8 cellular contexts compared by ENCODE assay signal in the genomic region with DNA sequence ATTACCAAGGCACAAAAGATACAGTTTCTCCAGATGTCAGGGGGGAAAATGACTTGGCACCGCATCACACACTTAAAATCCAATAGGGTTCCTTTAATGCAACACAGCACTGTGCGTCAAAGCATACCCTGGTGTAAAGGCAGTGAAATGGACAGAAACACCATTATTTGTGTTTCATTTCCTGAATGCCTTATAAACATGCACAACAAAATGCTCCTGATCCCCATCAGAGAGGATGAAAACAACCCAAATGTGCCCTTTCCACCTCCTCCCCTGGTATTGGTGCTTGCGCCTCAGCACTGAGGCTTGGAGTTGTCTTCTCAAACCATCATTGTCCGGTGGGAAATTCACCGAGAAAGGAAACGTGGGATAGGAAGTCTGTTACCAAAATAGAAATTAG. TPM values are rescaled to one million over a fixed set of nuclear protein-coding genes. Genes with fewer than 3 reads are reported as not detected.
DNase-seq lines count a peak whose midpoint lies in the region; ATAC-seq and TF ChIP-seq lines count a peak whose summit lies in the region.

No MANE protein-coding gene starts in this region.

- peaks cover 17% of the 10 kb centered on the region for H3K36me3 Mint-ChIP-seq in Calu3 (ENCODE audit: insufficient read depth, unreplicated experiment)
- H3K36me3 Mint-ChIP-seq in activated T-helper 2 cell treated with anti-CD3 and anti-CD28 coated beads, Interferon-gamma antibody, Interleukin-2, Interleukin-4, amounts not matched to agents 10 μg/mL and 5 μg/mL and 100 μg/mL, durations not matched to agents 14 hours and 24 hours and 36 hours (ENCODE audit: low read depth) = peaks cover 25% of the 10 kb centered on the region

- H3K27ac Mint-ChIP-seq in Calu3 (ENCODE audit: unreplicated experiment) = peak overlapping the region; percentile 87
- peak overlapping the region; percentile 97 for H3K27ac Mint-ChIP-seq in activated T-helper 2 cell treated with anti-CD3 and anti-CD28 coated beads, Interferon-gamma antibody, Interleukin-2, Interleukin-4, amounts not matched to agents 10 μg/mL and 5 μg/mL and 100 μg/mL, durations not matched to agents 14 hours and 24 hours and 36 hours

- H3K4me1 ChIP-seq in left ventricle myocardium inferior = peaks cover 65% of the 10 kb centered on the region

- peak overlapping the region; percentile 99 for H3K27ac ChIP-seq in left ventricle myocardium inferior (replicated peaks)

- CTCF ChIA-PET in Calu3 (lab: Charles Lee) = no interaction called here

- intact Hi-C loops in Calu3 (cut with micrococcal nuclease; ENCODE audit: unreplicated experiment) = no loop called here
- intact Hi-C loops in activated T-helper 2 cell treated with anti-CD3 and anti-CD28 coated beads, Interferon-gamma antibody, Interleukin-2, Interleukin-4, amounts not matched to agents 10 μg/mL and 5 μg/mL and 100 μg/mL, durations not matched to agents 14 hours and 24 hours and 36 hours (cut with micrococcal nuclease) = no loop called here
- intact Hi-C loops in left ventricle myocardium inferior (cut with micrococcal nuclease) = no loop called here

- BruUV-seq in Calu3 (replicated peaks; lab: Mats Ljungman, UMichigan) = TSS peak; percentile 68

- H3K9me3 Mint-ChIP-seq in Calu3 (ENCODE audit: low read depth, unreplicated experiment) = no peaks in the 10 kb centered on the region
- no peaks in the 10 kb centered on the region for H3K9me3 Mint-ChIP-seq in activated T-helper 2 cell treated with anti-CD3 and anti-CD28 coated beads, Interferon-gamma antibody, Interleukin-2, Interleukin-4, amounts not matched to agents 10 μg/mL and 5 μg/mL and 100 μg/mL, durations not matched to agents 14 hours and 24 hours and 36 hours

- peak overlapping the region; percentile 93 for H3K4me3 Mint-ChIP-seq in Calu3 (ENCODE audit: low read depth, unreplicated experiment)
- H3K4me3 Mint-ChIP-seq in activated T-helper 2 cell treated with anti-CD3 and anti-CD28 coated beads, Interferon-gamma antibody, Interleukin-2, Interleukin-4, amounts not matched to agents 10 μg/mL and 5 μg/mL and 100 μg/mL, durations not matched to agents 14 hours and 24 hours and 36 hours (ENCODE audit: low read depth) = peak overlapping the region; percentile 98

- no peaks in the 10 kb centered on the region for H3K27me3 ChIP-seq in left ventricle myocardium inferior (ENCODE audit: low read depth)

- H3K36me3 ChIP-seq in left ventricle myocardium inferior = no peaks in the 10 kb centered on the region

- no peak for DNase-seq in Calu3
- peak; percentile 10 for DNase-seq in HuH-7 (ENCODE audit: low spot score)
- DNase-seq in activated T-helper 2 cell treated with anti-CD3 and anti-CD28 coated beads, Interferon-gamma antibody, Interleukin-2, Interleukin-4, amounts not matched to agents 10 μg/mL and 5 μg/mL and 100 μg/mL, durations not matched to agents 14 hours and 24 hours and 36 hours (ENCODE audit: low spot score) = no peak
- no peak for DNase-seq in left ventricle myocardium inferior
- peak; percentile 34 for DNase-seq in renal cortical epithelial cell (ENCODE audit: low read depth)
- no peak for DNase-seq in HPDE6-E6E7 (ENCODE audit: extremely low spot score)

- peak overlapping the region; percentile 94 for H3K4me3 ChIP-seq in left ventricle myocardium inferior

- TF ChIP-seq CTCF in Calu3 (IDR thresholded peaks at IDR 0.05; ENCODE audit: unreplicated experiment) (no peak), left ventricle myocardium inferior (IDR thresholded peaks at IDR 0.05; ENCODE audit: borderline replicate concordance) (no peak)

- peaks cover 28% of the 10 kb centered on the region for H3K4me1 Mint-ChIP-seq in Calu3 (ENCODE audit: low read depth, unreplicated experiment)
- H3K4me1 Mint-ChIP-seq in activated T-helper 2 cell treated with anti-CD3 and anti-CD28 coated beads, Interferon-gamma antibody, Interleukin-2, Interleukin-4, amounts not matched to agents 10 μg/mL and 5 μg/mL and 100 μg/mL, durations not matched to agents 14 hours and 24 hours and 36 hours (ENCODE audit: low read depth) = peaks cover 42% of the 10 kb centered on the region

- no peaks in the 10 kb centered on the region for H3K27me3 Mint-ChIP-seq in Calu3 (ENCODE audit: unreplicated experiment)
- no peaks in the 10 kb centered on the region for H3K27me3 Mint-ChIP-seq in activated T-helper 2 cell treated with anti-CD3 and anti-CD28 coated beads, Interferon-gamma antibody, Interleukin-2, Interleukin-4, amounts not matched to agents 10 μg/mL and 5 μg/mL and 100 μg/mL, durations not matched to agents 14 hours and 24 hours and 36 hours (ENCODE audit: low read depth)

- no peak for ATAC-seq in GM21515 (IDR thresholded peaks at IDR 0.05; ENCODE audit: unreplicated experiment)
- ATAC-seq in HG02840 (IDR thresholded peaks at IDR 0.05; ENCODE audit: low FRiP score, unreplicated experiment) = no peak

- H3K9me3 ChIP-seq in left ventricle myocardium inferior (replicated peaks) = no peaks in the 10 kb centered on the region

RNA-seq across cellular contexts. Expression of a gene that starts 0.8 kb away (rescaled TPM):
- total RNA-seq in Calu3 (2022) (132 and 133 TPM in 2 replicates), left ventricle myocardium inferior (92.4 TPM), renal cortical epithelial cell (96.4 and 137 TPM in 2 replicates)
- 102 and 109 TPM in 2 replicates for total RNA-seq in activated T-helper 2 cell treated with anti-CD3 and anti-CD28 coated beads, Interferon-gamma antibody, Interleukin-2, Interleukin-4, amounts not matched to agents 10 μg/mL and 5 μg/mL and 100 μg/mL, durations not matched to agents 14 hours and 24 hours and 36 hours

RNA-seq across cellular contexts. Expression of a gene that starts 20.9 kb away (rescaled TPM):
- total RNA-seq in Calu3 (2022) = not detected in 2 replicates
- not detected in 2 replicates for total RNA-seq in activated T-helper 2 cell treated with anti-CD3 and anti-CD28 coated beads, Interferon-gamma antibody, Interleukin-2, Interleukin-4, amounts not matched to agents 10 μg/mL and 5 μg/mL and 100 μg/mL, durations not matched to agents 14 hours and 24 hours and 36 hours
- total RNA-seq in left ventricle myocardium inferior = 809 TPM
- total RNA-seq in renal cortical epithelial cell = 0.15 TPM in 1 of 2 replicates, not detected in the other

Comparison
In these comparisons a context has a peak if more than half of its experiments do, and no peak if none do; other contexts are left out.
1. DNase-seq: peak in HuH-7 (single experiment) and renal cortical epithelial cell (single experiment); none in Calu3 (single experiment), activated T-helper 2 cell treated with anti-CD3 and anti-CD28 coated beads, Interferon-gamma antibody, Interleukin-2, Interleukin-4, amounts not matched to agents 10 μg/mL and 5 μg/mL and 100 μg/mL, durations not matched to agents 14 hours and 24 hours and 36 hours (single experiment), left ventricle myocardium inferior (single experiment) and HPDE6-E6E7 (single experiment).
2. RNA of a gene that starts 20.9 kb away (total RNA-seq): 809 TPM in left ventricle myocardium inferior (single experiment); not detected in Calu3, 0.15 TPM in renal cortical epithelial cell and not detected in activated T-helper 2 cell treated with anti-CD3 and anti-CD28 coated beads, Interferon-gamma antibody, Interleukin-2, Interleukin-4, amounts not matched to agents 10 μg/mL and 5 μg/mL and 100 μg/mL, durations not matched to agents 14 hours and 24 hours and 36 hours; every median in the first group is over 100 times any median in the second.